Comparison of ENCODE assay signal across 21 cellular contexts in genomic region chr16:82971126-82971525, GRCh38.
"Had no signal": no experiment of that assay in that cellular context is flagged by ENCODE, and none has a peak within 500 bp of the region (broad histone marks: within the 10 kb centered on the region; RNA-seq: fewer than 3 reads in every experiment).

No MANE protein-coding gene starts in this region.

- H3K27ac ChIP-seq: SJCRH30 had no signal

- H3K27me3 ChIP-seq: SJCRH30 had no signal

- H3K4me1 ChIP-seq: SJCRH30 had no signal

- H3K36me3 ChIP-seq: SJCRH30 had no signal

- ATAC-seq: HepG2 had no signal

- H3K4me3 ChIP-seq: SJCRH30 had no signal

- H3K9me3 ChIP-seq: SJCRH30 had no signal

- DNase-seq: IMR-90, Kasumi-1, KG1, MM.1S, NCI-H1092 treated with DMSO at 0.1 percent for 48 hours, NCI-H1436, NCI-H187, NCI-H2029, NCI-H2081 treated with DMSO at 0.1 percent for 48 hours, NCI-H2171, NCI-H226, NCI-H446, NCI-H510A, NCI-H524 treated with DMSO at 0.1 percent for 48 hours, NCI-H69, NCI-H774, RPMI8226, SHP77 treated with DMSO at 0.1 percent for 48 hours, SJCRH30 had no signal

- FAIRE-seq: RCC 7860 had no signal
